Comparison of ENCODE assay signal across 17 cellular contexts in genomic region chr16:15769239-15769638, GRCh38.
"Had no signal": no experiment of that assay in that cellular context is flagged by ENCODE, and none has a peak within 500 bp of the region (broad histone marks: within the 10 kb centered on the region; RNA-seq: fewer than 3 reads in every experiment).

No MANE protein-coding gene starts in this region.

- ATAC-seq: lower lobe of right lung; natural killer cell treated with Interleukin-12 subunit alpha and Interleukin-12 subunit beta and Interleukin-15 and Interleukin-18, amount 100 ng/mL, for 72 hours; psoas muscle; stimulated activated naive CD8-positive, alpha-beta T cell treated with anti-CD3 and anti-CD28 coated beads, Interleukin-15, Interleukin-2, amounts not matched to agents 100 U/mL and 50 U/mL, for 24 hours had no signal

- DNase-seq: caudate nucleus; colonic mucosa; effector CD4-positive, alpha-beta T cell; endodermal cell; erythroblast; heart right ventricle; islet precursor cell; left lung; lower lobe of right lung; small intestine; stimulated activated CD4-positive, alpha-beta T cell treated with anti-CD3 and anti-CD28 coated beads, Interleukin-12 subunit alpha, Interleukin-12 subunit beta, amount 100 ng/mL, for 4 hours; stimulated activated naive CD8-positive, alpha-beta T cell treated with anti-CD3 and anti-CD28 coated beads, Interleukin-15, Interleukin-2, amounts not matched to agents 100 U/mL and 50 U/mL, for 24 hours; upper lobe of left lung; uterus had no signal

- H3K4me1 ChIP-seq: colonic mucosa, left lung, lower lobe of right lung, psoas muscle, uterus had no signal

- H3K9me3 ChIP-seq: colonic mucosa, left lung, lower lobe of right lung, neutrophil, psoas muscle, upper lobe of left lung, uterus had no signal

- H3K36me3 ChIP-seq: colonic mucosa, heart right ventricle, left lung, lower lobe of right lung, neutrophil, upper lobe of left lung, uterus had no signal

- H3K27ac ChIP-seq: colonic mucosa, left lung, lower lobe of right lung, neutrophil, psoas muscle had no signal

- H3K27me3 ChIP-seq: colonic mucosa, left lung, neutrophil, upper lobe of left lung, uterus had no signal

- H3K4me3 ChIP-seq: colonic mucosa, heart right ventricle, left lung, lower lobe of right lung, psoas muscle, upper lobe of left lung, uterus had no signal
